In the genomic region with DNA sequence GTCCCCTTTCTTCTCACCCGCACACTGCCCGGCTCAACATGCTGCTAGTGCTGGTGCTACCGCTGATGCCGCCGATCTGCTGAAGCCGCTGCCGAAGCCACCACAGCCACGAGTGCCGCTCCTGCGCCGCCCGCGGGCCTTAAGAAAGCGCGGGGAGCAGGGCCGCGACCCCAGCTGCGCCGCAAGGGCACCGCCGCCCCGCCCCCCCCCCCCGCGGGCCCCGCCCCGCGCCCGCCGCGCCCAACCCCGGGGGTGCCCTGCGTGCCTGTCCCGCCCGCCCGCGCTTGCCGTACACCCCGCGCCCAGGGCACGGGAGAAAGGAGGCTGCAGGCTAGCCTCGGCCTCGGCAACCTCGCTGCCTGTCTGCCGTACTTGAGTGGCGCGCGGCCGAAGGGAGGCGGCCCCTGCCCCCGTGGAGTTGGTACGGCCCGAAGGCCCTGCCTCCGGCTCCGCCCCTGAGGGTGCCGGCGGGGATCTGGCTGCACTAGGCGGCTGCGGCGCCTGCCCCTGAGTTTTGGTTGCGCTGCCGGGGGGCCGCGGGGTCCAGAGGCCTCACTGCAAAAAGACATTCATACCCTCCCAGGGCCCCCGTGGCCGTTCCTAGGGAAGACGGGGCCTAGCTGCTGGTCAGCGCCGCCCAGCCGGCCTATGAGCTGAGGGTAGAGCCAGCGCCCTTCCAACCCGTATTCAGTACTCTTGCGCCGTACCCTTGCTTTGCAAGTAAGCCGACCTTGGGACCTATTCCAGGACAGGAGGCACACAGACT, we compare ENCODE assay signal across 1 cellular context.
TF ChIP-seq lines count a peak whose summit lies in the region.

TSS of gene SOD2 (minus strand) at position 114 of the 766 bp plus-strand sequence. CDS start at position 40, 74 bp downstream.

TF ChIP-seq in HEK293, 187 proteins besides CTCF, POLR2A, EP300 and RAD21 (continued from another document and continues in another):
- peak; percentile 66; the same call in 1 of the 2 replicates for TF ChIP-seq KLF17 (tag by site-specific recombination; IDR thresholded peaks at IDR 0.05)
- TF ChIP-seq ZBTB17 (tag by site-specific recombination; IDR thresholded peaks at IDR 0.05) = peak; percentile 61
- TF ChIP-seq, protein P1, sequence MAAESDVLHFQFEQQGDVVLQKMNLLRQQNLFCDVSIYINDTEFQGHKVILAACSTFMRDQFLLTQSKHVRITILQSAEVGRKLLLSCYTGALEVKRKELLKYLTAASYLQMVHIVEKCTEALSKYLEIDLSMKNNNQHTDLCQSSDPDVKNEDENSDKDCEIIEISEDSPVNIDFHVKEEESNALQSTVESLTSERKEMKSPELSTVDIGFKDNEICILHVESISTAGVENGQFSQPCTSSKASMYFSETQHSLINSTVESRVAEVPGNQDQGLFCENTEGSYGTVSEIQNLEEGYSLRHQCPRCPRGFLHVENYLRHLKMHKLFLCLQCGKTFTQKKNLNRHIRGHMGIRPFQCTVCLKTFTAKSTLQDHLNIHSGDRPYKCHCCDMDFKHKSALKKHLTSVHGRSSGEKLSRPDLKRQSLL (tag by site-specific recombination; IDR thresholded peaks at IDR 0.05) = no peak
- TF ChIP-seq GLI4 (tag by site-specific recombination; IDR thresholded peaks at IDR 0.05) = no peak
- peak; percentile 86 for TF ChIP-seq KLF8 (tag by site-specific recombination; IDR thresholded peaks at IDR 0.05)
- peak; percentile 39; the same call in 1 of the 2 replicates for TF ChIP-seq KLF7 (tag by site-specific recombination; IDR thresholded peaks at IDR 0.05; ENCODE audit: borderline replicate concordance)
- TF ChIP-seq ZNF18 (tag by site-specific recombination; IDR thresholded peaks at IDR 0.05) = no peak
- no peak for TF ChIP-seq ZNF24 (tag by site-specific recombination; IDR thresholded peaks at IDR 0.05)
- TF ChIP-seq ZEB2 (tag by site-specific recombination; IDR thresholded peaks at IDR 0.05) = peak; percentile 15
- TF ChIP-seq HOXA7 (CRISPR knock-in tag; IDR thresholded peaks at IDR 0.05; ENCODE audit: borderline replicate concordance) = no peak
- peak; percentile 66 for TF ChIP-seq ZNF223 (tag by site-specific recombination; IDR thresholded peaks at IDR 0.05)
- no peak for TF ChIP-seq ZNF530 (tag by site-specific recombination; IDR thresholded peaks at IDR 0.05; ENCODE audit: low read depth)
- peak; percentile 49; the same call in 1 of the 2 replicates for TF ChIP-seq ZNF121 (tag by site-specific recombination; IDR thresholded peaks at IDR 0.05)
- TF ChIP-seq ZNF324 (tag by site-specific recombination; IDR thresholded peaks at IDR 0.05) = peak; percentile 41; the same call in 1 of the 2 replicates
- peak; percentile 73; the same call in 1 of the 2 replicates for TF ChIP-seq YY1 (tag by site-specific recombination; IDR thresholded peaks at IDR 0.05)
- TF ChIP-seq ZSCAN30 (tag by site-specific recombination; IDR thresholded peaks at IDR 0.05) = peak; percentile 87
- peak; percentile 80 for TF ChIP-seq SP2 (tag by site-specific recombination; IDR thresholded peaks at IDR 0.05)
- TF ChIP-seq, protein P2, sequence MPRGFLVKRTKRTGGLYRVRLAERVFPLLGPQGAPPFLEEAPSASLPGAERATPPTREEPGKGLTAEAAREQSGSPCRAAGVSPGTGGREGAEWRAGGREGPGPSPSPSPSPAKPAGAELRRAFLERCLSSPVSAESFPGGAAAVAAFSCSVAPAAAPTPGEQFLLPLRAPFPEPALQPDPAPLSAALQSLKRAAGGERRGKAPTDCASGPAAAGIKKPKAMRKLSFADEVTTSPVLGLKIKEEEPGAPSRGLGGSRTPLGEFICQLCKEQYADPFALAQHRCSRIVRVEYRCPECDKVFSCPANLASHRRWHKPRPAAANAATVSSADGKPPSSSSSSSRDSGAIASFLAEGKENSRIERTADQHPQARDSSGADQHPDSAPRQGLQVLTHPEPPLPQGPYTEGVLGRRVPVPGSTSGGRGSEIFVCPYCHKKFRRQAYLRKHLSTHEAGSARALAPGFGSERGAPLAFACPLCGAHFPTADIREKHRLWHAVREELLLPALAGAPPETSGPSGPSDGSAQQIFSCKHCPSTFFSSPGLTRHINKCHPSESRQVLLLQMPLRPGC (tag by site-specific recombination; IDR thresholded peaks at IDR 0.05) = no peak
- TF ChIP-seq ZNF792 (tag by site-specific recombination; IDR thresholded peaks at IDR 0.05) = no peak
- TF ChIP-seq ZNF514 (tag by site-specific recombination; IDR thresholded peaks at IDR 0.05) = no peak
- TF ChIP-seq MZF1 (tag by site-specific recombination; IDR thresholded peaks at IDR 0.05; ENCODE audit: borderline replicate concordance) = 0 out of 2 replicates have a peak, but pooled peaks have one; percentile 13
- TF ChIP-seq SP3 (tag by site-specific recombination; IDR thresholded peaks at IDR 0.05) = peak; percentile 88
- TF ChIP-seq KLF1 (tag by site-specific recombination; IDR thresholded peaks at IDR 0.05) = peak; percentile 77
- no peak for TF ChIP-seq REPIN1 (tag by site-specific recombination; IDR thresholded peaks at IDR 0.05; ENCODE audit: low read depth)
- 0 out of 2 replicates have a peak, but pooled peaks have one; percentile 44 for TF ChIP-seq BCL11B (tag by site-specific recombination; IDR thresholded peaks at IDR 0.05; ENCODE audit: low read depth)
- peak; percentile 86 for TF ChIP-seq ZBTB20 (tag by site-specific recombination; IDR thresholded peaks at IDR 0.05)
- TF ChIP-seq BCL11A (tag by site-specific recombination; IDR thresholded peaks at IDR 0.05; ENCODE audit: low read depth) = no peak
- TF ChIP-seq, protein P3, sequence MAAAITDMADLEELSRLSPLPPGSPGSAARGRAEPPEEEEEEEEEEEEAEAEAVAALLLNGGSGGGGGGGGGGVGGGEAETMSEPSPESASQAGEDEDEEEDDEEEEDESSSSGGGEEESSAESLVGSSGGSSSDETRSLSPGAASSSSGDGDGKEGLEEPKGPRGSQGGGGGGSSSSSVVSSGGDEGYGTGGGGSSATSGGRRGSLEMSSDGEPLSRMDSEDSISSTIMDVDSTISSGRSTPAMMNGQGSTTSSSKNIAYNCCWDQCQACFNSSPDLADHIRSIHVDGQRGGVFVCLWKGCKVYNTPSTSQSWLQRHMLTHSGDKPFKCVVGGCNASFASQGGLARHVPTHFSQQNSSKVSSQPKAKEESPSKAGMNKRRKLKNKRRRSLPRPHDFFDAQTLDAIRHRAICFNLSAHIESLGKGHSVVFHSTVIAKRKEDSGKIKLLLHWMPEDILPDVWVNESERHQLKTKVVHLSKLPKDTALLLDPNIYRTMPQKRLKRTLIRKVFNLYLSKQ (tag by site-specific recombination; IDR thresholded peaks at IDR 0.05; ENCODE audit: borderline replicate concordance) = no peak
- TF ChIP-seq TCF7L2 (IDR thresholded peaks at IDR 0.05; ENCODE audit: borderline replicate concordance, low read depth, low read length) = no peak
- TF ChIP-seq ZNF416 (tag by site-specific recombination; IDR thresholded peaks at IDR 0.05) = no peak
- TF ChIP-seq HOXC10 (CRISPR knock-in tag; IDR thresholded peaks at IDR 0.05) = peak; percentile 23; the same call in 1 of the 2 replicates
- TF ChIP-seq KLF10 (tag by site-specific recombination; IDR thresholded peaks at IDR 0.05) = peak; percentile 65; the same call in 1 of the 2 replicates
- peak; percentile 89 for TF ChIP-seq ZBTB48 (tag by site-specific recombination; IDR thresholded peaks at IDR 0.05)
- no peak for TF ChIP-seq ZNF398 (tag by site-specific recombination; IDR thresholded peaks at IDR 0.05)
- TF ChIP-seq, protein P4, sequence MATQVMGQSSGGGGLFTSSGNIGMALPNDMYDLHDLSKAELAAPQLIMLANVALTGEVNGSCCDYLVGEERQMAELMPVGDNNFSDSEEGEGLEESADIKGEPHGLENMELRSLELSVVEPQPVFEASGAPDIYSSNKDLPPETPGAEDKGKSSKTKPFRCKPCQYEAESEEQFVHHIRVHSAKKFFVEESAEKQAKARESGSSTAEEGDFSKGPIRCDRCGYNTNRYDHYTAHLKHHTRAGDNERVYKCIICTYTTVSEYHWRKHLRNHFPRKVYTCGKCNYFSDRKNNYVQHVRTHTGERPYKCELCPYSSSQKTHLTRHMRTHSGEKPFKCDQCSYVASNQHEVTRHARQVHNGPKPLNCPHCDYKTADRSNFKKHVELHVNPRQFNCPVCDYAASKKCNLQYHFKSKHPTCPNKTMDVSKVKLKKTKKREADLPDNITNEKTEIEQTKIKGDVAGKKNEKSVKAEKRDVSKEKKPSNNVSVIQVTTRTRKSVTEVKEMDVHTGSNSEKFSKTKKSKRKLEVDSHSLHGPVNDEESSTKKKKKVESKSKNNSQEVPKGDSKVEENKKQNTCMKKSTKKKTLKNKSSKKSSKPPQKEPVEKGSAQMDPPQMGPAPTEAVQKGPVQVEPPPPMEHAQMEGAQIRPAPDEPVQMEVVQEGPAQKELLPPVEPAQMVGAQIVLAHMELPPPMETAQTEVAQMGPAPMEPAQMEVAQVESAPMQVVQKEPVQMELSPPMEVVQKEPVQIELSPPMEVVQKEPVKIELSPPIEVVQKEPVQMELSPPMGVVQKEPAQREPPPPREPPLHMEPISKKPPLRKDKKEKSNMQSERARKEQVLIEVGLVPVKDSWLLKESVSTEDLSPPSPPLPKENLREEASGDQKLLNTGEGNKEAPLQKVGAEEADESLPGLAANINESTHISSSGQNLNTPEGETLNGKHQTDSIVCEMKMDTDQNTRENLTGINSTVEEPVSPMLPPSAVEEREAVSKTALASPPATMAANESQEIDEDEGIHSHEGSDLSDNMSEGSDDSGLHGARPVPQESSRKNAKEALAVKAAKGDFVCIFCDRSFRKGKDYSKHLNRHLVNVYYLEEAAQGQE (tag by site-specific recombination; IDR thresholded peaks at IDR 0.05) = peak; percentile 91
- TF ChIP-seq ZFHX2 (tag by site-specific recombination; conservative IDR thresholded peaks at IDR 0.05) = peak; percentile 77
- TF ChIP-seq PRDM1 (tag by site-specific recombination; IDR thresholded peaks at IDR 0.05) = 0 out of 2 replicates have a peak, but pooled peaks have one; percentile 15
- no peak for TF ChIP-seq ZNF394 (tag by site-specific recombination; IDR thresholded peaks at IDR 0.05; ENCODE audit: borderline replicate concordance)
- TF ChIP-seq, protein P5, sequence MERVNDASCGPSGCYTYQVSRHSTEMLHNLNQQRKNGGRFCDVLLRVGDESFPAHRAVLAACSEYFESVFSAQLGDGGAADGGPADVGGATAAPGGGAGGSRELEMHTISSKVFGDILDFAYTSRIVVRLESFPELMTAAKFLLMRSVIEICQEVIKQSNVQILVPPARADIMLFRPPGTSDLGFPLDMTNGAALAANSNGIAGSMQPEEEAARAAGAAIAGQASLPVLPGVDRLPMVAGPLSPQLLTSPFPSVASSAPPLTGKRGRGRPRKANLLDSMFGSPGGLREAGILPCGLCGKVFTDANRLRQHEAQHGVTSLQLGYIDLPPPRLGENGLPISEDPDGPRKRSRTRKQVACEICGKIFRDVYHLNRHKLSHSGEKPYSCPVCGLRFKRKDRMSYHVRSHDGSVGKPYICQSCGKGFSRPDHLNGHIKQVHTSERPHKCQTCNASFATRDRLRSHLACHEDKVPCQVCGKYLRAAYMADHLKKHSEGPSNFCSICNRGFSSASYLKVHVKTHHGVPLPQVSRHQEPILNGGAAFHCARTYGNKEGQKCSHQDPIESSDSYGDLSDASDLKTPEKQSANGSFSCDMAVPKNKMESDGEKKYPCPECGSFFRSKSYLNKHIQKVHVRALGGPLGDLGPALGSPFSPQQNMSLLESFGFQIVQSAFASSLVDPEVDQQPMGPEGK (tag by site-specific recombination; IDR thresholded peaks at IDR 0.05) = peak; percentile 76
- TF ChIP-seq ZNF169 (tag by site-specific recombination; IDR thresholded peaks at IDR 0.05) = no peak
- peak; percentile 95 for TF ChIP-seq PBX3 (CRISPR knock-in tag; IDR thresholded peaks at IDR 0.05)
- TF ChIP-seq ZSCAN4 (tag by site-specific recombination; IDR thresholded peaks at IDR 0.05) = no peak
